ENCODE assay signal across 9 cellular contexts in the genomic region with DNA sequence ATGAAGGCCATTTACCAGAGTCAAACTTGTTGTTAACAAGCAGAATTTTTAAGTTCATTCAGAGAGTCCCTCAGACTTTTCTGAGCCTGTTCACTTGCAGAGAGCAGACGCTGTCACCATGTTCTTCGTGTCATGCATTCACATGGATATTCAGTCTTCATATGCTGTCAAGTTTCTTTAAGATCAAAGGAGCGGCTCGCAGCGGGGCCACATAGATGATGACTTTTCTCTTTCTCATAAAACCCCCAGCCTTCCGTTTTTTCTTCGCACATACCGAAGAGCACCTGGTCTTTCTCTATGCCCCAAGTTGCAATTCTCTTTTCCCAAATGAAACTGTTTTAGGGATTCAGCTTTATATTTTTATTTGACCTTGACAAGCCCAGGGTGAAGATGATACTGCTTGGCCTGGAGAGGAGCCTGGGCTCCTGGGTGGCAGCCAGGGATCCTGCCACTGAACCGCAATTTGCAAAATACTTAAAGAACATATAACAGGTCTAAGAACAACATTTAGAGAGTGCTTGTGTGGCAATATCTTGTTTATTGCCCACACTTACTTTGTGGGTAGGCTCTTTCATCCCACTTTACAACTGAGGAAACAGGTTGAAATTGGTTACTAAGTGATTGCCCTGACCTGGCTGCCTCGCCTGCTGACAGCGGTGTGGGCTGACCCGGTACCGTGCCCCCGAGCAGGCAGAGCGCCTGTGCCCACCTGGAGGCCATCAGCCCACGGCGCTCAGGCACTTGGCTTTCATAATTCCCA. TPM values are rescaled to one million over a fixed set of nuclear protein-coding genes. Genes with fewer than 3 reads are reported as not detected.
DNase-seq lines count a peak whose midpoint lies in the region; ATAC-seq and TF ChIP-seq lines count a peak whose summit lies in the region.
"Had no signal": no experiment of that assay in that cellular context is flagged by ENCODE, and none has a peak within 500 bp of the region (broad histone marks: within the 10 kb centered on the region; RNA-seq: fewer than 3 reads in every experiment).

No MANE protein-coding gene starts in this region.

- H3K27ac ChIP-seq in right cardiac atrium (ENCODE audit: low read length) (peak overlapping the region; percentile 28), sigmoid colon (peak overlapping the region; percentile 2 to 59 (median 30))

- TF ChIP-seq CTCF in sigmoid colon (IDR thresholded peaks at IDR 0.05): no peak

- TF ChIP-seq POLR2A in sigmoid colon (IDR thresholded peaks at IDR 0.05): no peak

- H3K27ac Mint-ChIP-seq in T-helper 17 cell: peak overlapping the region; percentile 12

- H3K4me1 ChIP-seq in right cardiac atrium (ENCODE audit: control insufficient read depth, insufficient read depth, low read length): peaks cover 12% of the 10 kb centered on the region
- H3K4me1 ChIP-seq in sigmoid colon: peaks cover 0 to 53% (median 45%) of the 10 kb centered on the region in 4 donors

- no peak for TF ChIP-seq EP300 in sigmoid colon (IDR thresholded peaks at IDR 0.05)

- H3K36me3 Mint-ChIP-seq in T-helper 17 cell (ENCODE audit: low read depth): peaks cover 2% of the 10 kb centered on the region

- H3K9me3 ChIP-seq in T-helper 17 cell (ENCODE audit: control insufficient read depth, low read length, poor library complexity, severe bottlenecking) (peaks cover 10% of the 10 kb centered on the region), right cardiac atrium (ENCODE audit: control insufficient read depth, low read length) (peaks cover 1% of the 10 kb centered on the region), sigmoid colon (peaks cover 0 to 11% (median 2%) of the 10 kb centered on the region in 4 donors)

- ATAC-seq in T-helper 17 cell (no peak), right cardiac atrium (peak in 1 of 2 donors; percentile 8)

- H3K27me3 Mint-ChIP-seq in T-helper 17 cell: no peaks in the 10 kb centered on the region

- in situ Hi-C loops in G401 (cut with HindIII; ENCODE audit: low sequenced_read_pairs): no loop called here

- DNase-seq in G401 (ENCODE audit: low spot score) (peak; percentile 43), T-helper 17 cell (no peak), right cardiac atrium (no peak), sigmoid colon (no peak), hippocampal formation (lab: John Stamatoyannopoulos, UW) (no peak), SHP77 (lab: John Stamatoyannopoulos, UW) (no peak), NCI-H1930 (lab: John Stamatoyannopoulos, UW) (no peak)
- DNase-seq: activated CD4-positive, alpha-beta T cell treated with anti-CD3 and anti-CD28 coated beads for 1 hour; SIG-M5 had no signal

- H3K27me3 ChIP-seq in right cardiac atrium (ENCODE audit: control insufficient read depth, insufficient read depth) (no peaks in the 10 kb centered on the region), sigmoid colon (no peaks in the 10 kb centered on the region)

- H3K4me3 Mint-ChIP-seq in T-helper 17 cell: no peak overlapping the region

- WGBS in right cardiac atrium: 66% methylated on average over 17 of the region's 17 CpGs
- whole genome bisulfite sequencing in sigmoid colon, 2 donors: 19 to 67% methylated on average over 17 of the region's 17 CpGs

- H3K4me1 Mint-ChIP-seq in T-helper 17 cell: peaks cover 33% of the 10 kb centered on the region

- intact Hi-C loops in right cardiac atrium (cut with DNase I): no loop called here
- intact Hi-C loops in sigmoid colon (cut with DNase I): no loop called here

- no peaks in the 10 kb centered on the region for H3K36me3 ChIP-seq in sigmoid colon

- no peak overlapping the region for H3K4me3 ChIP-seq in right cardiac atrium (ENCODE audit: low read length)
- no peak overlapping the region for H3K4me3 ChIP-seq in sigmoid colon

RNA-seq across cellular contexts. Expression of a gene that starts 22.9 kb away (rescaled TPM):
- 48.1 and 58.3 TPM in 2 replicates for total RNA-seq in G401 (2014; rRNA removed; shearing (Covaris generic))
- total RNA-seq in T-helper 17 cell: 100 to 1,000 TPM in 1 of 2 donors, 10 to 100 TPM in 1; 96.6 to 140 TPM
- total RNA-seq in right cardiac atrium: 10 to 100 TPM; 47.2 to 58.4 (median 50.1) TPM
- 39.6 TPM for polyA plus RNA-seq in right cardiac atrium
- total RNA-seq in sigmoid colon: 10 to 100 TPM; 18.9 to 39.9 (median 24.4) TPM
- 10 to 100 TPM in 2 of 3 donors, 1 to 10 TPM in 1; 9.6 to 33.4 (median 20.1) TPM for polyA plus RNA-seq in sigmoid colon
